In the genomic region with DNA sequence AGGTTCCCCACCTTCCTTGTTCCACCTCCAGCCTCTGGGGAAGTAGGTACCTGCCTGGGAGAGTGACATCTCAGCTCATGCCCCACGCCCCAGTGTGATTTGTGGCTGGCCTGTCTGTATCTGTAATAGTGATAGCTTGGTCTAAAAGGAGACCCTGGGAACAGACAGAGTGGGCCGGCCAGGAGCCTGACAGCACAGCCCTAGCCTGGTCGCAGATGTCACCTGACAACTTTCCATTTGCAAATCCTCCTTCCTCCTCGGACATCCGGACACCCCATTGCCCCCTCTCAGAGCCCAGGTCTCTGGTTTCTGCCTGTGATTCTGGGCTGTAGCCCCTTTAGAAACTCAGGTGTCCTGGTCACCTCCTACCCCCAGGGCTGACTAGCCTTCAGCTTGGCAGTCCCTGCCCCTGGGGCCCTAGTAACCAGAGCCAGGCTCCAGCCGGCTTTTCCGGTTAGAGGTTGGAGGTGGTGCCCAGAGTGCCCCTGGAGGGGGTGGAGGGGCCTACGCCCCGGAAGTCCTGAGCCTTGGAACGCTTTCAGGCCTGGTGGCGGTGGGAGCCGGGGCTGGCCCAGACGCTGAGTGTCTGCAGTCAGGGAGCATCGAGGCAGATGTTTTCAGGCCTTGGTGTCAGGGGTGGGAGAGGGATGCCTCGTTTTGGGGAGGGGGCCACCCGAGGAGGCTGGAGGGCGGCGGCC, we compare ENCODE assay signal across 1 cellular context.
TF ChIP-seq lines count a peak whose summit lies in the region.

No MANE protein-coding gene starts in this region.

TF ChIP-seq in HCT116, 20 proteins besides CTCF, POLR2A, EP300 and RAD21:
- TF ChIP-seq ZFX (IDR thresholded peaks at IDR 0.05) (no peak), EZH2phosphoT487 (IDR thresholded peaks at IDR 0.05; ENCODE audit: borderline replicate concordance) (no peak), SP1 (IDR thresholded peaks at IDR 0.05; ENCODE audit: low read depth) (no peak), CBX3 (IDR thresholded peaks at IDR 0.05; ENCODE audit: low read depth) (no peak), EZH2 (IDR thresholded peaks at IDR 0.05) (no peak), SIN3A (IDR thresholded peaks at IDR 0.05; ENCODE audit: low read depth) (no peak)
- TF ChIP-seq, protein P1, sequence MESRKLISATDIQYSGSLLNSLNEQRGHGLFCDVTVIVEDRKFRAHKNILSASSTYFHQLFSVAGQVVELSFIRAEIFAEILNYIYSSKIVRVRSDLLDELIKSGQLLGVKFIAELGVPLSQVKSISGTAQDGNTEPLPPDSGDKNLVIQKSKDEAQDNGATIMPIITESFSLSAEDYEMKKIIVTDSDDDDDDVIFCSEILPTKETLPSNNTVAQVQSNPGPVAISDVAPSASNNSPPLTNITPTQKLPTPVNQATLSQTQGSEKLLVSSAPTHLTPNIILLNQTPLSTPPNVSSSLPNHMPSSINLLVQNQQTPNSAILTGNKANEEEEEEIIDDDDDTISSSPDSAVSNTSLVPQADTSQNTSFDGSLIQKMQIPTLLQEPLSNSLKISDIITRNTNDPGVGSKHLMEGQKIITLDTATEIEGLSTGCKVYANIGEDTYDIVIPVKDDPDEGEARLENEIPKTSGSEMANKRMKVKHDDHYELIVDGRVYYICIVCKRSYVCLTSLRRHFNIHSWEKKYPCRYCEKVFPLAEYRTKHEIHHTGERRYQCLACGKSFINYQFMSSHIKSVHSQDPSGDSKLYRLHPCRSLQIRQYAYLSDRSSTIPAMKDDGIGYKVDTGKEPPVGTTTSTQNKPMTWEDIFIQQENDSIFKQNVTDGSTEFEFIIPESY (IDR thresholded peaks at IDR 0.05; ENCODE audit: extremely low read depth, insufficient replicate concordance, low read length), result no peak
- TF ChIP-seq, protein P2, sequence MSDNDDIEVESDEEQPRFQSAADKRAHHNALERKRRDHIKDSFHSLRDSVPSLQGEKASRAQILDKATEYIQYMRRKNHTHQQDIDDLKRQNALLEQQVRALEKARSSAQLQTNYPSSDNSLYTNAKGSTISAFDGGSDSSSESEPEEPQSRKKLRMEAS (IDR thresholded peaks at IDR 0.05), result no peak
- TF ChIP-seq, protein P3, sequence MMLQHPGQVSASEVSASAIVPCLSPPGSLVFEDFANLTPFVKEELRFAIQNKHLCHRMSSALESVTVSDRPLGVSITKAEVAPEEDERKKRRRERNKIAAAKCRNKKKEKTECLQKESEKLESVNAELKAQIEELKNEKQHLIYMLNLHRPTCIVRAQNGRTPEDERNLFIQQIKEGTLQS (IDR thresholded peaks at IDR 0.05), result no peak
